Comparison of ENCODE assay signal across 16 cellular contexts in genomic region chr5:40359093-40359492, GRCh38.
DNase-seq lines count a peak whose midpoint lies in the region; ATAC-seq, FAIRE-seq and TF ChIP-seq lines count a peak whose summit lies in the region.
"Had no signal": no experiment of that assay in that cellular context is flagged by ENCODE, and none has a peak within 500 bp of the region (broad histone marks: within the 10 kb centered on the region; RNA-seq: fewer than 3 reads in every experiment).

No MANE protein-coding gene starts in this region.

- H3K4me1 ChIP-seq in endothelial cell of umbilical vein (ENCODE audit: control insufficient read depth, extremely low read depth, insufficient read depth, low read length) (no peaks in the 10 kb centered on the region), sigmoid colon (peaks cover 0 to 7% (median 3%) of the 10 kb centered on the region in 4 donors), testis (no peaks in the 10 kb centered on the region), upper lobe of left lung (peaks cover 0 to 3% (median 0%) of the 10 kb centered on the region in 4 donors)

- dilution Hi-C loops in endothelial cell of umbilical vein (cut with MboI; ENCODE audit: extremely low pct_ligation_motif_present, low sequenced_read_pairs) = no loop called here

- H3K27ac ChIP-seq in endothelial cell of umbilical vein (ENCODE audit: insufficient read depth, low read depth, low read length) = no peak overlapping the region
- H3K27ac ChIP-seq in sigmoid colon = no peak overlapping the region
- no peak overlapping the region for H3K27ac ChIP-seq in testis
- H3K27ac ChIP-seq in upper lobe of left lung = no peak overlapping the region
- H3K27ac ChIP-seq: KMS-11 had no signal

- TF ChIP-seq EP300 in sigmoid colon (IDR thresholded peaks at IDR 0.05) (no peak), upper lobe of left lung (IDR thresholded peaks at IDR 0.05) (no peak)

- no peak for ATAC-seq in upper lobe of left lung (ENCODE audit: low FRiP score in 2 of 2)

- TF ChIP-seq CTCF in NB4 (IDR thresholded peaks at IDR 0.05; ENCODE audit: low read depth, low read length) = no peak
- no peak for TF ChIP-seq CTCF in endothelial cell of umbilical vein (IDR thresholded peaks at IDR 0.05; ENCODE audit: extremely low read depth in 1 of 2, insufficient read depth in 1 of 2, low read depth in 1 of 2, low read length in 2 of 2)
- TF ChIP-seq CTCF in sigmoid colon (IDR thresholded peaks at IDR 0.05) = no peak
- TF ChIP-seq CTCF in testis (IDR thresholded peaks at IDR 0.05) = no peak
- no peak for TF ChIP-seq CTCF in upper lobe of left lung (IDR thresholded peaks at IDR 0.05)

- H3K36me3 ChIP-seq in endothelial cell of umbilical vein (ENCODE audit: control insufficient read depth in 2 of 2, extremely low read depth in 1 of 2, insufficient read depth in 2 of 2, low read length in 2 of 2) (no peaks in the 10 kb centered on the region), sigmoid colon (no peaks in the 10 kb centered on the region), testis (ENCODE audit: low read depth, missing control alignments) (no peaks in the 10 kb centered on the region), upper lobe of left lung (no peaks in the 10 kb centered on the region)

- DNase-seq in EH (ENCODE audit: low read depth) (peak; percentile 11), NB4 (ENCODE audit: low read depth) (peak; percentile 11), endothelial cell of umbilical vein (ENCODE audit: low read depth, low spot score) (no peak), sigmoid colon (no peak), testis (no peak), upper lobe of left lung (no peak), SK-N-DZ (ENCODE audit: low spot score) (no peak)
- DNase-seq: C1 segment of cervical spinal cord; CD4-positive, alpha-beta T cell; DMS153; DMS79 treated with DMSO at 0.1 percent for 48 hours; GOT3; H9 had no signal

- FAIRE-seq in endothelial cell of umbilical vein (lab: Jason Lieb, UNC) = peak; percentile 55
- FAIRE-seq: D721Med, GM18507 had no signal

- no peak for TF ChIP-seq POLR2A in NB4 (IDR thresholded peaks at IDR 0.05; ENCODE audit: extremely low read depth, insufficient read length)
- TF ChIP-seq POLR2A in endothelial cell of umbilical vein (IDR thresholded peaks at IDR 0.05; ENCODE audit: low read depth, low read length) = no peak
- TF ChIP-seq POLR2A in sigmoid colon (IDR thresholded peaks at IDR 0.05) = no peak
- TF ChIP-seq POLR2A in testis (IDR thresholded peaks at IDR 0.05) = no peak
- TF ChIP-seq POLR2A in upper lobe of left lung (IDR thresholded peaks at IDR 0.05) = no peak

- H3K9me3 ChIP-seq in endothelial cell of umbilical vein (replicated peaks; ENCODE audit: control insufficient read depth, insufficient read depth, low read length) = no peaks in the 10 kb centered on the region
- H3K9me3 ChIP-seq in sigmoid colon = no peaks in the 10 kb centered on the region
- H3K9me3 ChIP-seq in testis = no peaks in the 10 kb centered on the region
- no peaks in the 10 kb centered on the region for H3K9me3 ChIP-seq in upper lobe of left lung

- H3K9ac ChIP-seq in endothelial cell of umbilical vein (replicated peaks; ENCODE audit: extremely low read depth, insufficient read depth, low read length) = no peak overlapping the region
- H3K9ac ChIP-seq: KMS-11 had no signal

- no TSS peak for BruUV-seq in endothelial cell of umbilical vein (replicated peaks; lab: Mats Ljungman, UMichigan)

- H3K27me3 ChIP-seq in endothelial cell of umbilical vein (ENCODE audit: control insufficient read depth in 2 of 2, insufficient read depth in 2 of 2, low read length in 2 of 2) = no peaks in the 10 kb centered on the region
- H3K27me3 ChIP-seq in sigmoid colon = no peaks in the 10 kb centered on the region
- no peaks in the 10 kb centered on the region for H3K27me3 ChIP-seq in testis
- H3K27me3 ChIP-seq in upper lobe of left lung = no peaks in the 10 kb centered on the region

- WGBS in sigmoid colon, 2 donors = 94 to 96% methylated on average over 1 of the region's 1 CpG
- 89 to 93% methylated on average over 1 of the region's 1 CpG for WGBS in testis, 2 donors
- WGBS in upper lobe of left lung, 2 donors = 92 to 100% methylated on average over 1 of the region's 1 CpG

- H3K4me2 ChIP-seq in endothelial cell of umbilical vein (ENCODE audit: insufficient read depth, low read length) = no peak overlapping the region
- H3K4me2 ChIP-seq: KMS-11 had no signal

- CTCF ChIA-PET in endothelial cell of umbilical vein (lab: Charles Lee) = no interaction called here

- H3K79me2 ChIP-seq in endothelial cell of umbilical vein (ENCODE audit: control insufficient read depth, insufficient read depth, low read length) = no peaks in the 10 kb centered on the region

- POLR2A ChIA-PET in endothelial cell of umbilical vein (lab: Charles Lee) = no interaction called here

- H3K9me1 ChIP-seq in endothelial cell of umbilical vein (replicated peaks; ENCODE audit: control insufficient read depth, extremely low read depth, insufficient read depth, low read length) = no peaks in the 10 kb centered on the region

- H4K20me1 ChIP-seq in endothelial cell of umbilical vein (replicated peaks; ENCODE audit: control insufficient read depth, extremely low read depth, insufficient read depth, low read length) = no peaks in the 10 kb centered on the region

- intact Hi-C loops in endothelial cell of umbilical vein (cut with micrococcal nuclease) = no loop called here
- intact Hi-C loops in sigmoid colon (cut with DNase I) = no loop called here
- intact Hi-C loops in testis (cut with DNase I; ENCODE audit: low total_unique reads) = no loop called here

- no peak overlapping the region for H2AFZ ChIP-seq in endothelial cell of umbilical vein (ENCODE audit: low read depth, low read length)

- no peak overlapping the region for H3K4me3 ChIP-seq in NB4 (ENCODE audit: low read depth, low read length)
- H3K4me3 ChIP-seq in endothelial cell of umbilical vein (replicated peaks in 1 of 3; ENCODE audit: insufficient read depth in 1 of 3, low read depth in 1 of 3, low read length in 3 of 3) = no peak overlapping the region
- no peak overlapping the region for H3K4me3 ChIP-seq in sigmoid colon
- no peak overlapping the region for H3K4me3 ChIP-seq in testis
- no peak overlapping the region for H3K4me3 ChIP-seq in upper lobe of left lung

TF ChIP-seq in endothelial cell of umbilical vein, 7 proteins besides CTCF, POLR2A, EP300 and RAD21:
- TF ChIP-seq FOS (IDR thresholded peaks at IDR 0.05; ENCODE audit: borderline replicate concordance, insufficient read depth, low read length) = no peak
- TF ChIP-seq POLR2AphosphoS5 (IDR thresholded peaks at IDR 0.05; ENCODE audit: insufficient read depth, low read depth, low read length) = no peak
- TF ChIP-seq GATA2 (IDR thresholded peaks at IDR 0.05; ENCODE audit: insufficient read depth, insufficient read length, low read depth, low read length) = no peak
- TF ChIP-seq EZH2 (IDR thresholded peaks at IDR 0.05; ENCODE audit: borderline replicate concordance, low read depth, low read length, severe bottlenecking) = no peak
- no peak for TF ChIP-seq MAX (IDR thresholded peaks at IDR 0.05; ENCODE audit: insufficient read depth, insufficient read length)
- no peak for TF ChIP-seq MYC (IDR thresholded peaks at IDR 0.05; ENCODE audit: low read depth, low read length)
- no peak for TF ChIP-seq JUN (IDR thresholded peaks at IDR 0.05; ENCODE audit: borderline replicate concordance, insufficient read depth, insufficient read length, low read depth)

Comparison
In these comparisons a context has a peak if more than half of its experiments do, and no peak if none do; other contexts are left out.
1. DNase-seq: peak in EH (single experiment) and NB4 (single experiment); none in endothelial cell of umbilical vein (single experiment), sigmoid colon (single experiment), testis (single experiment), upper lobe of left lung (0 of 2) and SK-N-DZ (single experiment).